ENCODE assay signal across 12 cellular contexts in genomic region chr18:44229693-44230108, GRCh38.
DNase-seq lines count a peak whose midpoint lies in the region; ATAC-seq and TF ChIP-seq lines count a peak whose summit lies in the region.
"Had no signal": no experiment of that assay in that cellular context is flagged by ENCODE, and none has a peak within 500 bp of the region (broad histone marks: within the 10 kb centered on the region; RNA-seq: fewer than 3 reads in every experiment).

No MANE protein-coding gene starts in this region.

- no peak overlapping the region for H3K27ac ChIP-seq in ovary
- H3K27ac ChIP-seq: C4-2B, epithelial cell of prostate had no signal

- H3K4me1 ChIP-seq in ovary (ENCODE audit: insufficient read depth), result no peaks in the 10 kb centered on the region

- no peak for ATAC-seq in activated CD8-positive, alpha-beta memory T cell treated with anti-CD3 and anti-CD28 coated beads, Interleukin-2, amount 10 ng/mL, durations not matched to agents 7 days and 5 days
- ATAC-seq in GM21367 (IDR thresholded peaks at IDR 0.05; ENCODE audit: unreplicated experiment) (no peak), HG03520 (IDR thresholded peaks at IDR 0.05; ENCODE audit: unreplicated experiment) (no peak)

- no peaks in the 10 kb centered on the region for H3K36me3 Mint-ChIP-seq in activated CD8-positive, alpha-beta memory T cell treated with anti-CD3 and anti-CD28 coated beads, Interleukin-2, amount 10 ng/mL, durations not matched to agents 7 days and 5 days

- no peaks in the 10 kb centered on the region for H3K9me3 ChIP-seq in ovary

- WGBS in ovary, 3 donors, result 13 to 21% (median 17%) methylated on average over 3 of the region's 3 CpGs

- TF ChIP-seq EP300 in ovary (IDR thresholded peaks at IDR 0.05), result no peak

- no peaks in the 10 kb centered on the region for H3K36me3 ChIP-seq in ovary

- H3K4me1 Mint-ChIP-seq in activated CD8-positive, alpha-beta memory T cell treated with anti-CD3 and anti-CD28 coated beads, Interleukin-2, amount 10 ng/mL, durations not matched to agents 7 days and 5 days, result no peaks in the 10 kb centered on the region
- H3K4me1 Mint-ChIP-seq: neural crest cell had no signal

- no peaks in the 10 kb centered on the region for H3K27me3 Mint-ChIP-seq in activated CD8-positive, alpha-beta memory T cell treated with anti-CD3 and anti-CD28 coated beads, Interleukin-2, amount 10 ng/mL, durations not matched to agents 7 days and 5 days

- no peak overlapping the region for H3K4me3 Mint-ChIP-seq in activated CD8-positive, alpha-beta memory T cell treated with anti-CD3 and anti-CD28 coated beads, Interleukin-2, amount 10 ng/mL, durations not matched to agents 7 days and 5 days
- H3K4me3 Mint-ChIP-seq: neural crest cell had no signal

- TF ChIP-seq CTCF in ovary (IDR thresholded peaks at IDR 0.05), result no peak

- intact Hi-C loops in head of caudate nucleus (cut with DNase I) (no loop called here), ovary (cut with DNase I) (no loop called here)

- H3K27ac Mint-ChIP-seq in activated CD8-positive, alpha-beta memory T cell treated with anti-CD3 and anti-CD28 coated beads, Interleukin-2, amount 10 ng/mL, durations not matched to agents 7 days and 5 days, result no peak overlapping the region

- peaks cover 2% of the 10 kb centered on the region for H3K9me3 Mint-ChIP-seq in activated CD8-positive, alpha-beta memory T cell treated with anti-CD3 and anti-CD28 coated beads, Interleukin-2, amount 10 ng/mL, durations not matched to agents 7 days and 5 days (ENCODE audit: low read depth)
- H3K9me3 Mint-ChIP-seq: neural crest cell had no signal

- no peak overlapping the region for H3K4me3 ChIP-seq in ovary

- H3K27me3 ChIP-seq in ovary, result no peaks in the 10 kb centered on the region

- no peak for TF ChIP-seq POLR2A in ovary (IDR thresholded peaks at IDR 0.05)

- CTCF ChIA-PET in activated CD8-positive, alpha-beta memory T cell treated with anti-CD3 and anti-CD28 coated beads, Interleukin-2, amount 10 ng/mL, durations not matched to agents 7 days and 5 days (lab: Charles Lee), result no interaction called here

- DNase-seq in C1 segment of cervical spinal cord (lab: John Stamatoyannopoulos, UW) (peak in 13 of 14 donors; percentile 0 to 71 (median 45)), amniotic stem cell (lab: John Stamatoyannopoulos, UW) (peak; percentile 12), head of caudate nucleus (peak in 41 of 42 donors; percentile 4 to 83 (median 39)), ovary (peak; percentile 7 to 65 (median 45))
- no peak for DNase-seq in activated CD8-positive, alpha-beta memory T cell treated with anti-CD3 and anti-CD28 coated beads, Interleukin-2, amount 10 ng/mL, durations not matched to agents 7 days and 5 days
- DNase-seq in NK-92 treated with Interleukin-12 subunit alpha and Interleukin-12 subunit beta, amount 100 ng/mL, for 24 hours (lab: John Stamatoyannopoulos, UW), result no peak
- DNase-seq: Kasumi-1 had no signal

Comparison
In these comparisons a context has a peak if more than half of its experiments do, and no peak if none do; other contexts are left out.
1. DNase-seq: peak in C1 segment of cervical spinal cord (13 of 14), amniotic stem cell (single experiment), head of caudate nucleus (41 of 42) and ovary (5 of 5); none in activated CD8-positive, alpha-beta memory T cell treated with anti-CD3 and anti-CD28 coated beads, Interleukin-2, amount 10 ng/mL, durations not matched to agents 7 days and 5 days (single experiment) and NK-92 treated with Interleukin-12 subunit alpha and Interleukin-12 subunit beta, amount 100 ng/mL, for 24 hours (single experiment).